In genomic region chr5:5141625-5142527, GRCh38 we compare ENCODE assay signal across 8 cellular contexts. TPM values are rescaled to one million over a fixed set of nuclear protein-coding genes. Genes with fewer than 3 reads are reported as not detected.
DNase-seq lines count a peak whose midpoint lies in the region; ATAC-seq, FAIRE-seq and TF ChIP-seq lines count a peak whose summit lies in the region.

No MANE protein-coding gene starts in this region.

- CTCF ChIA-PET in activated CD8-positive, alpha-beta memory T cell treated with anti-CD3 and anti-CD28 coated beads, Interleukin-2, amount 10 ng/mL, durations not matched to agents 7 days and 5 days (lab: Charles Lee) = no interaction called here

- no peaks in the 10 kb centered on the region for H3K36me3 Mint-ChIP-seq in activated CD8-positive, alpha-beta memory T cell treated with anti-CD3 and anti-CD28 coated beads, Interleukin-2, amount 10 ng/mL, durations not matched to agents 7 days and 5 days

- H3K36me3 ChIP-seq in pancreas = no peaks in the 10 kb centered on the region

- H3K9me3 Mint-ChIP-seq in activated CD8-positive, alpha-beta memory T cell treated with anti-CD3 and anti-CD28 coated beads, Interleukin-2, amount 10 ng/mL, durations not matched to agents 7 days and 5 days (ENCODE audit: low read depth) = no peaks in the 10 kb centered on the region

- DNase-seq in GM04504 (ENCODE audit: low read depth) (peak; percentile 20), NCI-H69 (lab: John Stamatoyannopoulos, UW) (peak; percentile 61), fibroblast of mammary gland (ENCODE audit: low read depth) (peak; percentile 69), pancreas (peak in 2 of 6 donors; percentile 27 to 55), GM19238 (ENCODE audit: insufficient read length, low spot score) (no peak)
- peak; percentile 51 for DNase-seq in activated CD8-positive, alpha-beta memory T cell treated with anti-CD3 and anti-CD28 coated beads, Interleukin-2, amount 10 ng/mL, durations not matched to agents 7 days and 5 days

- peak; percentile 92 for FAIRE-seq in pancreas (lab: Jason Lieb, UNC)

- peaks cover 3% of the 10 kb centered on the region for H3K4me1 Mint-ChIP-seq in activated CD8-positive, alpha-beta memory T cell treated with anti-CD3 and anti-CD28 coated beads, Interleukin-2, amount 10 ng/mL, durations not matched to agents 7 days and 5 days

- H3K4me1 ChIP-seq in pancreas = peaks cover 0 to 5% (median 3%) of the 10 kb centered on the region in 3 donors

- no peak overlapping the region for H3K4me3 ChIP-seq in fibroblast of mammary gland (ENCODE audit: control insufficient read depth, low read depth, low read length)
- H3K4me3 ChIP-seq in pancreas = peak overlapping the region in 1 of 4 donors; percentile 37

- H3K27me3 ChIP-seq in pancreas = peaks cover 0 to 13% (median 5%) of the 10 kb centered on the region in 4 donors

- no peaks in the 10 kb centered on the region for H3K9me3 ChIP-seq in pancreas

- WGBS in pancreas, 2 donors = 3 to 8% methylated on average over 6 of the region's 6 CpGs

- TF ChIP-seq CTCF in fibroblast of mammary gland (conservative IDR thresholded peaks at IDR 0.05; ENCODE audit: control insufficient read depth, insufficient read depth, low read depth, low read length) (peak; percentile 56), pancreas (IDR thresholded peaks at IDR 0.05) (peak; percentile 70 to 82 (median 78))

- H3K27me3 Mint-ChIP-seq in activated CD8-positive, alpha-beta memory T cell treated with anti-CD3 and anti-CD28 coated beads, Interleukin-2, amount 10 ng/mL, durations not matched to agents 7 days and 5 days = peaks cover 25% of the 10 kb centered on the region

- intact Hi-C loops in pancreas (cut with DNase I) = loop anchor here in 2 of 3 donors (5.0 kb wide), 1 partner anchor 275 kb away; no protein-coding TSS in a partner anchor

- ATAC-seq in HG03520 (IDR thresholded peaks at IDR 0.05; ENCODE audit: unreplicated experiment) (peak; percentile 60), pancreas (peak; percentile 53 to 81 (median 70)), GM18502 (IDR thresholded peaks at IDR 0.05; ENCODE audit: poor library complexity, unreplicated experiment) (no peak)
- ATAC-seq in activated CD8-positive, alpha-beta memory T cell treated with anti-CD3 and anti-CD28 coated beads, Interleukin-2, amount 10 ng/mL, durations not matched to agents 7 days and 5 days = no peak

- no peak overlapping the region for H3K27ac ChIP-seq in pancreas

- H3K27ac Mint-ChIP-seq in activated CD8-positive, alpha-beta memory T cell treated with anti-CD3 and anti-CD28 coated beads, Interleukin-2, amount 10 ng/mL, durations not matched to agents 7 days and 5 days = no peak overlapping the region

- H3K4me3 Mint-ChIP-seq in activated CD8-positive, alpha-beta memory T cell treated with anti-CD3 and anti-CD28 coated beads, Interleukin-2, amount 10 ng/mL, durations not matched to agents 7 days and 5 days = no peak overlapping the region

RNA-seq across cellular contexts. Expression of gene ADAMTS16, which starts 1.7 kb away (rescaled TPM):
- total RNA-seq in activated CD8-positive, alpha-beta memory T cell treated with anti-CD3 and anti-CD28 coated beads, Interleukin-2, amount 10 ng/mL, durations not matched to agents 7 days and 5 days = not detected
- 1 to 10 TPM; 2.0 to 3.5 (median 2.6) TPM for total RNA-seq in pancreas
- 1 to 10 TPM in 1 of 2 donors, under 1 TPM in 1; 0.42 to 1.1 TPM for polyA plus RNA-seq in pancreas

Comparison
In these comparisons a context has a peak if more than half of its experiments do, and no peak if none do; other contexts are left out.
1. ATAC-seq: peak in HG03520 (single experiment) and pancreas (4 of 4); none in activated CD8-positive, alpha-beta memory T cell treated with anti-CD3 and anti-CD28 coated beads, Interleukin-2, amount 10 ng/mL, durations not matched to agents 7 days and 5 days (single experiment) and GM18502 (single experiment).